In the genomic region with DNA sequence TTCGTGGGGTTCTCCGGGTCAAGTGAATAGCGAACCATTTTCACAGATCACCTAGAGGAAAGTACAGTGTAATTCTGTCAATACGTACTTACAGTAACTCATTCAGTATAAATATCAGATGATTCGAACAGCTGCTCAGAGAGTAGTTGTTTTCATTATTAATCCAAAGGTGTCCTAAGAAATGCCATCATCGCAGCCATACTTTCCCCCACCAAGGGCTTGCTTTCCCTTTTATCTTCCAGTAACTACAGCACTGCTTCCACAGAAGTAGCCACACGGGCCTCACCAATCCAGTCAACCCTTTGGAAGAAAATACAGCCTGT, we compare ENCODE assay signal across 8 cellular contexts. TPM values are rescaled to one million over a fixed set of nuclear protein-coding genes. Genes with fewer than 3 reads are reported as not detected.
A peak's percentile ranks its signal among the peaks of the same experiment; 100 is the strongest.
DNase-seq lines count a peak whose midpoint lies in the region; ATAC-seq, FAIRE-seq and TF ChIP-seq lines count a peak whose summit lies in the region.

No MANE protein-coding gene starts in this region.

- peaks cover 15% of the 10 kb centered on the region for H3K4me1 ChIP-seq in hepatocyte (ENCODE audit: insufficient read depth)
- H3K4me1 ChIP-seq in small intestine (ENCODE audit: control insufficient read depth in 2 of 2, insufficient read depth in 1 of 2, low read depth in 1 of 2, low read length in 1 of 2) = peaks cover 0 to 5% of the 10 kb centered on the region in 2 donors

- H3K9me2 ChIP-seq in hepatocyte (replicated peaks; ENCODE audit: insufficient read depth) = no peaks in the 10 kb centered on the region

- peaks cover 23% of the 10 kb centered on the region for H3K36me3 ChIP-seq in H7 (replicated peaks; ENCODE audit: control insufficient read depth, insufficient read depth, low read length)
- peaks cover 7% of the 10 kb centered on the region for H3K36me3 ChIP-seq in hepatocyte (replicated peaks; ENCODE audit: insufficient read depth, low read depth)
- peaks cover 4 to 8% of the 10 kb centered on the region in 2 donors for H3K36me3 ChIP-seq in small intestine (ENCODE audit: control insufficient read depth in 2 of 2, insufficient read depth in 2 of 2, low read length in 2 of 2)

- no peak overlapping the region for H2AFZ ChIP-seq in hepatocyte

- H3K4me3 ChIP-seq in H7 (ENCODE audit: insufficient read depth, low read depth, low read length) = peak overlapping the region; percentile 97
- H3K4me3 ChIP-seq in WI38 (ENCODE audit: low read depth, low read length) = peak overlapping the region; percentile 92
- peak overlapping the region; percentile 64 for H3K4me3 ChIP-seq in hepatocyte
- peak overlapping the region; percentile 72 to 80 for H3K4me3 ChIP-seq in small intestine (ENCODE audit: low read depth in 1 of 2, low read length in 2 of 2)

- peak overlapping the region; percentile 83 for H3K4me2 ChIP-seq in hepatocyte

- H3K27ac ChIP-seq in hepatocyte (peak overlapping the region; percentile 95), small intestine (ENCODE audit: low read depth in 1 of 2, low read length in 1 of 2) (peak overlapping the region; percentile 84 to 94)

- peaks cover 28% of the 10 kb centered on the region for H3K79me2 ChIP-seq in hepatocyte

- H3K9me3 ChIP-seq in hepatocyte (ENCODE audit: low read depth) (no peaks in the 10 kb centered on the region), small intestine (ENCODE audit: control insufficient read depth, low read depth) (no peaks in the 10 kb centered on the region)

- WGBS in hepatocyte (ENCODE audit: low lambda C conversion rate, missing lambda C conversion rate) = 10% methylated on average over 7 of the region's 7 CpGs
- 3 to 11% (median 9%) methylated on average over 7 of the region's 7 CpGs for WGBS in small intestine, 3 donors

- H4K20me1 ChIP-seq in hepatocyte (ENCODE audit: insufficient read depth, poor library complexity, severe bottlenecking) = peaks cover 7% of the 10 kb centered on the region

- H3K27me3 ChIP-seq in H7 (ENCODE audit: control insufficient read depth, insufficient read depth, low read length) = no peaks in the 10 kb centered on the region
- no peaks in the 10 kb centered on the region for H3K27me3 ChIP-seq in hepatocyte
- H3K27me3 ChIP-seq in small intestine (ENCODE audit: control insufficient read depth in 2 of 2, insufficient read depth in 2 of 2, low read length in 2 of 2) = no peaks in the 10 kb centered on the region

- ATAC-seq in GM19467 (IDR thresholded peaks at IDR 0.05; ENCODE audit: unreplicated experiment) (no peak), HG02571 (IDR thresholded peaks at IDR 0.05; ENCODE audit: unreplicated experiment) (no peak)

- DNase-seq in H7 = no peak
- DNase-seq in hepatocyte (ENCODE audit: low spot score) = no peak
- DNase-seq in small intestine = no peak
- no peak for DNase-seq in NCI-H2081 (lab: John Stamatoyannopoulos, UW)
- no peak for DNase-seq in D721Med (ENCODE audit: insufficient read length, low spot score)

- FAIRE-seq in small intestine (lab: Jason Lieb, UNC) = no peak
- no peak for FAIRE-seq in D721Med (lab: Jason Lieb, UNC)

- TF ChIP-seq CTCF in WI38 (IDR thresholded peaks at IDR 0.05; ENCODE audit: low read depth, low read length) (no peak), hepatocyte (IDR thresholded peaks at IDR 0.05; ENCODE audit: poor library complexity) (no peak), D721Med (IDR thresholded peaks at IDR 0.05; ENCODE audit: insufficient read depth, missing control alignments) (no peak)

RNA-seq across cellular contexts. Expression of a gene that starts 0.8 kb away (rescaled TPM):
- total RNA-seq in H7 (2014; rRNA removed; shearing (Covaris generic)) = 2,373 and 3,387 TPM in 2 replicates
- 1,900 and 1,936 TPM in 2 replicates for total RNA-seq in hepatocyte
- polyA plus RNA-seq in hepatocyte (673 and 708 TPM in 2 replicates), small intestine (1,000 to 10,000 TPM; 1,273 to 3,286 (median 2,784) TPM)

RNA-seq across cellular contexts. Expression of a gene that starts 4.5 kb away (rescaled TPM):
- total RNA-seq in H7 (2014; rRNA removed; shearing (Covaris generic)) = 21.0 and 28.9 TPM in 2 replicates
- total RNA-seq in hepatocyte = 74.0 and 77.9 TPM in 2 replicates
- 86.1 and 105 TPM in 2 replicates for polyA plus RNA-seq in hepatocyte
- polyA plus RNA-seq in small intestine = 10 to 100 TPM; 56.0 to 81.0 (median 65.7) TPM

RNA-seq across cellular contexts. Expression of a gene that starts 31.1 kb away (rescaled TPM):
- 62.5 and 66.6 TPM in 2 replicates for total RNA-seq in H7 (2014; rRNA removed; shearing (Covaris generic))
- 36.9 and 49.5 TPM in 2 replicates for total RNA-seq in hepatocyte
- polyA plus RNA-seq in hepatocyte (39.2 and 43.8 TPM in 2 replicates), small intestine (10 to 100 TPM; 12.5 to 17.2 (median 14.1) TPM)
